Comparison of ENCODE assay signal across 8 cellular contexts in the genomic region with DNA sequence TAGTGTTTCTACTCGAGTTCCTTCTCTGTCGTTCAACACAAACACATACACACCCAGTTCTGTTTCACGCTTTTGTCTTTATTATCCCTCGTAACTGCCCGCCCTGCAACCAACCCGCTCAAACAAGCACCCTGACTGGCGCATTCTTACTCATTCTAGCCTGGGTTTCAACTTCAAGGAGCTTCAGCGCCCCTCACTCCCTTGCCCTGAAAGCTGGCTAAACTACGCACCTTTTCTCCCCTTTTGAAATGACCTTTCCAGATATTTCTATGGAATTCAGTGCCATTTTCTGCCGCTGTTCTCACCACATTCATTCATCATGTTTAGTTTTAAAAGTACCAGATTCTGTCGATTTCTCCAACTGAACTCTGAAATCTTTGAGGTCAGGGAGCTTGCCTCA. TPM values are rescaled to one million over a fixed set of nuclear protein-coding genes. Genes with fewer than 3 reads are reported as not detected.
DNase-seq lines count a peak whose midpoint lies in the region; ATAC-seq, FAIRE-seq and TF ChIP-seq lines count a peak whose summit lies in the region.

No MANE protein-coding gene starts in this region.

- no peaks in the 10 kb centered on the region for H3F3A ChIP-seq in smooth muscle cell (ENCODE audit: low read depth)

- H3K27me3 ChIP-seq in HL-60 (ENCODE audit: insufficient read depth, poor library complexity, severe bottlenecking) (no peaks in the 10 kb centered on the region), smooth muscle cell (ENCODE audit: low read depth) (peaks cover 21% of the 10 kb centered on the region)

- FAIRE-seq in A549 (lab: Jason Lieb, UNC) = no peak

- no peak for TF ChIP-seq POLR2A in A549 (IDR thresholded peaks at IDR 0.05; ENCODE audit: low read length)

- 76% methylated on average over 11 of the region's 11 CpGs for WGBS in A549 (ENCODE audit: missing lambda C conversion rate)
- WGBS in smooth muscle cell (ENCODE audit: low lambda C conversion rate) = 14% methylated on average over 11 of the region's 11 CpGs

- peaks cover 8% of the 10 kb centered on the region for H3K79me2 ChIP-seq in smooth muscle cell (ENCODE audit: low read depth)

- no peak for TF ChIP-seq RAD21 in A549 (conservative IDR thresholded peaks at IDR 0.05 in 1 of 2, IDR thresholded peaks at IDR 0.05 in 1 of 2)

- no peaks in the 10 kb centered on the region for H3K36me3 ChIP-seq in smooth muscle cell (ENCODE audit: low read depth)

- H3K27ac ChIP-seq in A549 (peak overlapping the region; percentile 67 to 81), HL-60 (replicated peaks) (peak overlapping the region; percentile 97), smooth muscle cell (ENCODE audit: low read depth) (peak overlapping the region; percentile 84)

- CTCF ChIA-PET in A549 (lab: Yijun Ruan, JAX) = interaction anchor here (0.7 to 1.7 kb wide), 9 partner anchors 9 to 141 kb away, joined by 3 to 7 read pairs (median 3); no protein-coding TSS in a partner anchor

- TF ChIP-seq EP300 in A549 (IDR thresholded peaks at IDR 0.05) = no peak

- H3K4me3 ChIP-seq in A549 = peak overlapping the region; percentile 83
- H3K4me3 ChIP-seq in HL-60 (replicated peaks; ENCODE audit: insufficient read depth, low read length) = peak overlapping the region; percentile 91
- H3K4me3 ChIP-seq in smooth muscle cell = peak overlapping the region; percentile 75

- TF ChIP-seq CTCF in A549 (IDR thresholded peaks at IDR 0.05) = no peak
- no peak for TF ChIP-seq CTCF in HL-60 (IDR thresholded peaks at IDR 0.05; ENCODE audit: insufficient read depth, low read length)
- no peak for TF ChIP-seq CTCF in smooth muscle cell (IDR thresholded peaks at IDR 0.05; ENCODE audit: borderline replicate concordance, insufficient read depth, poor library complexity, severe bottlenecking)

- POLR2A ChIA-PET in A549 (lab: Yijun Ruan, JAX) = interaction anchor here (1.2 to 1.3 kb wide), 2 partner anchors 8 to 9 kb away, joined by 3 to 4 read pairs; no protein-coding TSS in a partner anchor

- ATAC-seq in A549 = no peak
- ATAC-seq in GM21528 (IDR thresholded peaks at IDR 0.05; ENCODE audit: low FRiP score, unreplicated experiment) = no peak
- ATAC-seq in HG02981 (IDR thresholded peaks at IDR 0.05; ENCODE audit: unreplicated experiment) = no peak

- H3K4me2 ChIP-seq in A549 = peak overlapping the region; percentile 87
- H3K4me2 ChIP-seq in smooth muscle cell = peak overlapping the region; percentile 88

- H2AFZ ChIP-seq in smooth muscle cell (ENCODE audit: low read depth) = peak overlapping the region; percentile 97

- H3K9me3 ChIP-seq in A549 = no peaks in the 10 kb centered on the region
- no peaks in the 10 kb centered on the region for H3K9me3 ChIP-seq in smooth muscle cell (replicated peaks; ENCODE audit: low read depth)

- no peak for DNase-seq in A549 (ENCODE audit: low read depth in 1 of 2, low spot score in 1 of 2)
- DNase-seq in HL-60 (ENCODE audit: low read depth in 1 of 2, low spot score in 1 of 2) = no peak
- DNase-seq in astrocyte of the hippocampus (ENCODE audit: low read depth, low spot score) = peak; percentile 50
- peak; percentile 27 for DNase-seq in iPS-NIHi7 (ENCODE audit: extremely low spot score)
- no peak for DNase-seq in smooth muscle cell (lab: John Stamatoyannopoulos, UW; ENCODE audit: unreplicated experiment)
- DNase-seq in NK-92 (lab: John Stamatoyannopoulos, UW; ENCODE audit: unreplicated experiment) = no peak

- H3K4me1 ChIP-seq in A549 = peaks cover 24% of the 10 kb centered on the region
- H3K4me1 ChIP-seq in smooth muscle cell (ENCODE audit: low read depth) = peaks cover 7% of the 10 kb centered on the region

- H3K9ac ChIP-seq in smooth muscle cell (ENCODE audit: low read depth) = peak overlapping the region; percentile 87

- H4K20me1 ChIP-seq in smooth muscle cell (ENCODE audit: low read depth) = no peaks in the 10 kb centered on the region

TF ChIP-seq in A549, 52 proteins besides CTCF, POLR2A, EP300 and RAD21:
- TF ChIP-seq BHLHE40 (IDR thresholded peaks at IDR 0.05; ENCODE audit: low read depth, low read length) (no peak), USF2 (IDR thresholded peaks at IDR 0.05) (no peak), EHMT2 (IDR thresholded peaks at IDR 0.05; ENCODE audit: low read depth) (no peak), TP53 (CRISPR knock-in tag; IDR thresholded peaks at IDR 0.05) (no peak), NPAS2 (CRISPR knock-in tag; IDR thresholded peaks at IDR 0.05; ENCODE audit: borderline replicate concordance) (no peak), HOXA7 (CRISPR knock-in tag; IDR thresholded peaks at IDR 0.05) (no peak), ESRRA (IDR thresholded peaks at IDR 0.05; ENCODE audit: borderline replicate concordance, low read length) (no peak), SMC3 (IDR thresholded peaks at IDR 0.05) (no peak), JUN (IDR thresholded peaks at IDR 0.05) (no peak), FOSL2 (IDR thresholded peaks at IDR 0.05) (no peak), FOSL2 (CRISPR knock-in tag; IDR thresholded peaks at IDR 0.05) (no peak), GATA3 (IDR thresholded peaks at IDR 0.05; ENCODE audit: borderline replicate concordance) (no peak), MAFK (IDR thresholded peaks at IDR 0.05; ENCODE audit: partially characterized antibody) (no peak), ZC3H11A (IDR thresholded peaks at IDR 0.05) (no peak), RCOR1 (IDR thresholded peaks at IDR 0.05; ENCODE audit: low read depth, low read length) (no peak)
- TF ChIP-seq, protein P1, sequence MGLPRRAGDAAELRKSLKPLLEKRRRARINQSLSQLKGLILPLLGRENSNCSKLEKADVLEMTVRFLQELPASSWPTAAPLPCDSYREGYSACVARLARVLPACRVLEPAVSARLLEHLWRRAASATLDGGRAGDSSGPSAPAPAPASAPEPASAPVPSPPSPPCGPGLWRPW (IDR thresholded peaks at IDR 0.05) = no peak
- TF ChIP-seq, protein P2, sequence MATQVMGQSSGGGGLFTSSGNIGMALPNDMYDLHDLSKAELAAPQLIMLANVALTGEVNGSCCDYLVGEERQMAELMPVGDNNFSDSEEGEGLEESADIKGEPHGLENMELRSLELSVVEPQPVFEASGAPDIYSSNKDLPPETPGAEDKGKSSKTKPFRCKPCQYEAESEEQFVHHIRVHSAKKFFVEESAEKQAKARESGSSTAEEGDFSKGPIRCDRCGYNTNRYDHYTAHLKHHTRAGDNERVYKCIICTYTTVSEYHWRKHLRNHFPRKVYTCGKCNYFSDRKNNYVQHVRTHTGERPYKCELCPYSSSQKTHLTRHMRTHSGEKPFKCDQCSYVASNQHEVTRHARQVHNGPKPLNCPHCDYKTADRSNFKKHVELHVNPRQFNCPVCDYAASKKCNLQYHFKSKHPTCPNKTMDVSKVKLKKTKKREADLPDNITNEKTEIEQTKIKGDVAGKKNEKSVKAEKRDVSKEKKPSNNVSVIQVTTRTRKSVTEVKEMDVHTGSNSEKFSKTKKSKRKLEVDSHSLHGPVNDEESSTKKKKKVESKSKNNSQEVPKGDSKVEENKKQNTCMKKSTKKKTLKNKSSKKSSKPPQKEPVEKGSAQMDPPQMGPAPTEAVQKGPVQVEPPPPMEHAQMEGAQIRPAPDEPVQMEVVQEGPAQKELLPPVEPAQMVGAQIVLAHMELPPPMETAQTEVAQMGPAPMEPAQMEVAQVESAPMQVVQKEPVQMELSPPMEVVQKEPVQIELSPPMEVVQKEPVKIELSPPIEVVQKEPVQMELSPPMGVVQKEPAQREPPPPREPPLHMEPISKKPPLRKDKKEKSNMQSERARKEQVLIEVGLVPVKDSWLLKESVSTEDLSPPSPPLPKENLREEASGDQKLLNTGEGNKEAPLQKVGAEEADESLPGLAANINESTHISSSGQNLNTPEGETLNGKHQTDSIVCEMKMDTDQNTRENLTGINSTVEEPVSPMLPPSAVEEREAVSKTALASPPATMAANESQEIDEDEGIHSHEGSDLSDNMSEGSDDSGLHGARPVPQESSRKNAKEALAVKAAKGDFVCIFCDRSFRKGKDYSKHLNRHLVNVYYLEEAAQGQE (IDR thresholded peaks at IDR 0.05) = no peak
- TF ChIP-seq, protein P3, sequence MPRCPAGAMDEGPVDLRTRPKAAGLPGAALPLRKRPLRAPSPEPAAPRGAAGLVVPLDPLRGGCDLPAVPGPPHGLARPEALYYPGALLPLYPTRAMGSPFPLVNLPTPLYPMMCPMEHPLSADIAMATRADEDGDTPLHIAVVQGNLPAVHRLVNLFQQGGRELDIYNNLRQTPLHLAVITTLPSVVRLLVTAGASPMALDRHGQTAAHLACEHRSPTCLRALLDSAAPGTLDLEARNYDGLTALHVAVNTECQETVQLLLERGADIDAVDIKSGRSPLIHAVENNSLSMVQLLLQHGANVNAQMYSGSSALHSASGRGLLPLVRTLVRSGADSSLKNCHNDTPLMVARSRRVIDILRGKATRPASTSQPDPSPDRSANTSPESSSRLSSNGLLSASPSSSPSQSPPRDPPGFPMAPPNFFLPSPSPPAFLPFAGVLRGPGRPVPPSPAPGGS (IDR thresholded peaks at IDR 0.05) = no peak

RNA-seq across cellular contexts. Expression of gene MFSD1, which starts 0.7 kb away (rescaled TPM):
- polyA plus RNA-seq in A549 (2011; rRNA removed) (41.9 and 53.2 TPM in 2 replicates), A549 (2017; fragmentation: RNase III; extraction: RNeasy Plus Mini Kit Qiagen cat#74134 plus additional on column Dnase treatment) (39.5 to 41.5 TPM (median 39.7 TPM) in 3 replicates), smooth muscle cell (60.1 and 64.7 TPM in 2 replicates)
- polyA plus RNA-seq in A549 (2012; cell fraction: cytosol; rRNA removed) = 17.0 and 20.8 TPM in 2 replicates
- polyA plus RNA-seq in A549 (2012; cell fraction: nucleus; rRNA removed) = 12.3 and 18.8 TPM in 2 replicates
- polyA minus RNA-seq in A549 (2011; rRNA and poly(A)+ RNA removed) = 20.3 and 25.4 TPM in 2 replicates
- total RNA-seq in smooth muscle cell = 91.5 and 95.0 TPM in 2 replicates

Comparison
In these comparisons a context has a peak if more than half of its experiments do, and no peak if none do; other contexts are left out.
1. DNase-seq: peak in astrocyte of the hippocampus (single experiment) and iPS-NIHi7 (single experiment); none in A549 (0 of 2), HL-60 (0 of 2), smooth muscle cell (single experiment) and NK-92 (single experiment).
2. Peak in every context shown above with its lines, with median percentiles within 50 percentile points of each other: H3K27ac ChIP-seq and H3K4me3 ChIP-seq.